ENCODE assay signal across 8 cellular contexts in the genomic region with DNA sequence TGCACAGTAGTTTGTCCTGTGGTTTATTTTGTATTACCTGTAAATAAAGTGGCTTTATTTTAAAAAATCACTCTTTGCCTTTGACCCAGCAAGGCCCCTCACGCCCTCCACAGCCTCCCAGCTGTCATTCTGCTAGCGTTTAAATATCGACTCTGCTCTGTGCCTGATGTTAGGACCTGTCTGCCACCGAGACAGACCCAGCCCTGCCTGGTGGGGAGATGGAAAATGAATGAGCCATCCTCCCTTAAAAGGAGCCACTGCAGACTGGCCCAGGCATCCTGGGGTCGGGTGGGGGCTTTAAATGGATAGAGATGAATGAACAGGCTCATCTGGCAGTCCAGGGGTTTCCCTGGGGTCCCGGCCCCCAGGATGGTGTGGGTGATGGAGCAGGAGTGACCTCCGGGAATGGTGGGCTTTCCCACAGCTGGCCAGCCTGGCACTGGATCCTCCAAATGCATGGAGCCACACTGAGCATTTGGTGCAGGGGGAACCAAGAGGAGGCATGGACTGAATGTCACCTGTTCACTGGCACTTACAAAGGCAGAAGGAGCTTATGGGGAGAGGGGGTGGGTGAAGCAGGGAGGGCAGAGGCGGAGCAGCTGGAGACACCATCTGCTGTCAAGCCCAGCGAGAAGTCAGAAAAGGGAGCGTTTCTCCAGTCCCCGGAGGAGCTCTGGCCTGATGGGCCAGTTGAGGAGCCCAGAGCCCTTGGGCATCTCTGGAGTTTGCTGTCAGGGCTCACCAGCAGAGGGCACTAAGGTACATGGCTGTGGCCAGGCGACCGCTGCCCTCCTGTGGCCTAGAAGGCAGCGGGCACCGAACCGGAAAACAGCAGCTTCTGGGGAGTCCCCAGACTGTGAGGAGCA. TPM values are rescaled to one million over a fixed set of nuclear protein-coding genes. Genes with fewer than 3 reads are reported as not detected.
DNase-seq lines count a peak whose midpoint lies in the region; ATAC-seq and TF ChIP-seq lines count a peak whose summit lies in the region.

No MANE protein-coding gene starts in this region.

- no peak overlapping the region for H3K4me3 ChIP-seq in fibroblast of villous mesenchyme (ENCODE audit: low read depth, low read length)
- no peak overlapping the region for H3K4me3 ChIP-seq in osteoblast (ENCODE audit: insufficient read depth, low read length)

- no peak overlapping the region for H3K27ac ChIP-seq in osteoblast (ENCODE audit: low read depth, low read length)

- no peaks in the 10 kb centered on the region for H3K4me1 ChIP-seq in osteoblast (ENCODE audit: insufficient read depth, low read length)

- TF ChIP-seq CTCF in fibroblast of villous mesenchyme (IDR thresholded peaks at IDR 0.05; ENCODE audit: insufficient read depth, low read depth, low read length) (peak; percentile 68), osteoblast (IDR thresholded peaks at IDR 0.05; ENCODE audit: extremely low read depth, low read depth, low read length) (peak; percentile 81)

- peak; percentile 71 for ATAC-seq in HG03175 (IDR thresholded peaks at IDR 0.05; ENCODE audit: unreplicated experiment)
- ATAC-seq in GM18520 (IDR thresholded peaks at IDR 0.05; ENCODE audit: unreplicated experiment) = no peak

- peak; percentile 5 for DNase-seq in GM04504 (ENCODE audit: low read depth)
- DNase-seq in NCI-H524 treated with DMSO at 0.1 percent for 48 hours (lab: John Stamatoyannopoulos, UW) = peak; percentile 97
- DNase-seq in activated CD8-positive, alpha-beta memory T cell treated with anti-CD3 and anti-CD28 coated beads, Interleukin-2, amount 50 U/mL, for 24 hours (ENCODE audit: extremely low read depth) = peak; percentile 15
- DNase-seq in fibroblast of villous mesenchyme (ENCODE audit: low read depth) = peak; percentile 39
- DNase-seq in osteoblast (ENCODE audit: insufficient read length, low spot score, missing footprints) = peak; percentile 94
- DNase-seq in NCI-H446 treated with DMSO at 0.1 percent for 48 hours (lab: John Stamatoyannopoulos, UW) = no peak

- H4K20me1 ChIP-seq in osteoblast (ENCODE audit: insufficient read depth, low read length) = no peaks in the 10 kb centered on the region

- no peaks in the 10 kb centered on the region for H3K36me3 ChIP-seq in osteoblast (ENCODE audit: insufficient read depth, low read length)

- H3K79me2 ChIP-seq in osteoblast (ENCODE audit: insufficient read depth, low read length) = no peaks in the 10 kb centered on the region

- no peak overlapping the region for H2AFZ ChIP-seq in osteoblast (ENCODE audit: low read length)

- H3K4me2 ChIP-seq in osteoblast (ENCODE audit: insufficient read depth, low read length) = no peak overlapping the region

- H3K27me3 ChIP-seq in osteoblast (ENCODE audit: insufficient read depth, low read length) = no peaks in the 10 kb centered on the region

- H3K9me3 ChIP-seq in osteoblast (ENCODE audit: low read depth, low read length) = no peaks in the 10 kb centered on the region

RNA-seq across cellular contexts. Expression of gene GRM2, which starts 11.9 kb away (rescaled TPM):
- total RNA-seq in fibroblast of villous mesenchyme (under 0.01 TPM in 1 of 2 replicates, not detected in the other), osteoblast (under 0.01 TPM in 1 of 2 replicates, not detected in the other)

RNA-seq across cellular contexts. Expression of gene TEX264, which starts 47.7 kb away (rescaled TPM):
- total RNA-seq in fibroblast of villous mesenchyme (37.6 and 37.7 TPM in 2 replicates), osteoblast (55.4 and 56.1 TPM in 2 replicates)
